8 cellular contexts compared by ENCODE assay signal in genomic region chr5:109409844-109410388, GRCh38. TPM values are rescaled to one million over a fixed set of nuclear protein-coding genes. Genes with fewer than 3 reads are reported as not detected.
DNase-seq lines count a peak whose midpoint lies in the region; ATAC-seq and TF ChIP-seq lines count a peak whose summit lies in the region.

Gene PJA2 (minus strand): TSS chr5:109409974. CDS start chr5:109383433, 26,541 bp downstream.

- ATAC-seq in GM19397 (IDR thresholded peaks at IDR 0.05; ENCODE audit: unreplicated experiment), result peak; percentile 85
- ATAC-seq in HG03571 (IDR thresholded peaks at IDR 0.05; ENCODE audit: unreplicated experiment), result peak; percentile 80
- ATAC-seq in left lung, result peak; percentile 94

- DNase-seq in NCI-H82 (lab: John Stamatoyannopoulos, UW), result peak; percentile 100
- DNase-seq in activated CD4-positive, alpha-beta T cell treated with anti-CD3 and anti-CD28 coated beads, Interleukin-2, amount 50 U/mL, for 48 hours, result peak; percentile 94 to 97
- peak; percentile 100 for DNase-seq in dermis blood vessel endothelial cell
- peak; percentile 98 to 99 for DNase-seq in left lung
- peak; percentile 92 to 94 for DNase-seq in stimulated activated CD4-positive, alpha-beta T cell treated with anti-CD3 and anti-CD28 coated beads, Interleukin-2, amount 100 ng/mL, for 48 hours

- peak within 1 kb of the TSS; percentile 78 to 83 for H3K4me3 ChIP-seq in left lung

- H3K4me1 ChIP-seq in left lung, result peaks cover 9 to 41% of the 10 kb centered on the region in 2 donors

- intact Hi-C loops in left lung (cut with DNase I), result no loop called here

- H3K27me3 ChIP-seq in left lung, result no peaks in the 10 kb centered on the region

- H3K27ac ChIP-seq in C4-2B, result peak within 1 kb of the TSS; percentile 85
- peak within 1 kb of the TSS; percentile 99 to 100 for H3K27ac ChIP-seq in left lung

- H3K36me3 ChIP-seq in left lung, result no peaks in the 10 kb centered on the region

- TF ChIP-seq CTCF in C4-2B (conservative IDR thresholded peaks at IDR 0.05), result no peak; the same call in 1 of the 2 replicates
- peak in 1 of 2 donors; percentile 67 for TF ChIP-seq CTCF in left lung (IDR thresholded peaks at IDR 0.05)

- no peaks in the 10 kb centered on the region for H3K9me3 ChIP-seq in left lung

RNA-seq across cellular contexts. Expression of gene PJA2, which starts in this region (rescaled TPM):
- 79.0 and 95.2 TPM in 2 replicates for total RNA-seq in dermis blood vessel endothelial cell
- total RNA-seq in left lung, result 10 to 100 TPM; 81.4 to 83.7 TPM

Comparison
In these comparisons a context has a peak if more than half of its experiments do, and no peak if none do; other contexts are left out.
1. Peak in every context shown above with its lines: DNase-seq, ATAC-seq, H3K4me3 ChIP-seq and H3K27ac ChIP-seq.